ENCODE assay signal across 1 cellular context in genomic region chr6:37499433-37500293, GRCh38.
TF ChIP-seq lines count a peak whose summit lies in the region.

Gene CCDC167, minus strand, starts transcription at chr6:37499893. Its CDS starts 30 bp downstream, at chr6:37499863.

TF ChIP-seq in HepG2, 621 proteins besides CTCF, POLR2A, EP300 and RAD21 (continued from another document and continues in another):
- TF ChIP-seq USF2 (IDR thresholded peaks at IDR 0.05; ENCODE audit: low read depth, low read length) (no peak), USF2 (CRISPR knock-in tag; IDR thresholded peaks at IDR 0.05; ENCODE audit: borderline replicate concordance) (no peak; the same call in 1 of the 2 replicates), DPF2 (CRISPR knock-in tag; IDR thresholded peaks at IDR 0.05; ENCODE audit: borderline replicate concordance, low read depth) (no peak), KLF16 (CRISPR knock-in tag; IDR thresholded peaks at IDR 0.05) (peak in 1 of 2 experiments; percentile 43; a peak in 2 of 4 replicates), SRSF1 (optimal IDR thresholded peaks at IDR 0.05; ENCODE audit: low read depth, low read length) (peak; percentile 85), ZNF503 (CRISPR knock-in tag; IDR thresholded peaks at IDR 0.05) (no peak), PREB (CRISPR knock-in tag; IDR thresholded peaks at IDR 0.05) (no peak), ZNF607 (CRISPR knock-in tag; IDR thresholded peaks at IDR 0.05; ENCODE audit: borderline replicate concordance) (0 out of 2 replicates have a peak, but pooled peaks have one; percentile 36), ZNF775 (CRISPR knock-in tag; IDR thresholded peaks at IDR 0.05; ENCODE audit: borderline replicate concordance) (0 out of 2 replicates have a peak, but pooled peaks have one; percentile 73), XBP1 (CRISPR knock-in tag; IDR thresholded peaks at IDR 0.05) (no peak), NR0B2 (CRISPR knock-in tag; IDR thresholded peaks at IDR 0.05) (0 out of 2 replicates have a peak, but pooled peaks have one; percentile 24), HOXA7 (CRISPR knock-in tag; IDR thresholded peaks at IDR 0.05) (no peak), ZSCAN20 (CRISPR knock-in tag; IDR thresholded peaks at IDR 0.05; ENCODE audit: borderline replicate concordance) (no peak), ZZZ3 (CRISPR knock-in tag; IDR thresholded peaks at IDR 0.05; ENCODE audit: borderline replicate concordance) (no peak; the same call in 1 of the 2 replicates), HNF1A (IDR thresholded peaks at IDR 0.05; ENCODE audit: low read depth) (no peak), HNF1A (CRISPR knock-in tag; IDR thresholded peaks at IDR 0.05; ENCODE audit: borderline replicate concordance) (no peak), ZNF883 (CRISPR knock-in tag; IDR thresholded peaks at IDR 0.05; ENCODE audit: not compliant biosample characterization) (peak; percentile 87), RXRB (CRISPR knock-in tag; IDR thresholded peaks at IDR 0.05; ENCODE audit: borderline replicate concordance) (no peak), KDM5A (IDR thresholded peaks at IDR 0.05; ENCODE audit: borderline replicate concordance, low read length) (peak; percentile 61; the same call in 1 of the 2 replicates), ZGPAT (CRISPR knock-in tag; IDR thresholded peaks at IDR 0.05) (no peak), CREB3 (CRISPR knock-in tag; IDR thresholded peaks at IDR 0.05) (no peak), REXO4 (CRISPR knock-in tag; IDR thresholded peaks at IDR 0.05; ENCODE audit: borderline replicate concordance) (no peak), DNMT1 (CRISPR knock-in tag; IDR thresholded peaks at IDR 0.05) (no peak), FOXA3 (CRISPR knock-in tag; IDR thresholded peaks at IDR 0.05) (0 out of 2 replicates have a peak, but pooled peaks have one; percentile 25), ZNF205 (CRISPR knock-in tag; IDR thresholded peaks at IDR 0.05) (no peak), ZNF3 (CRISPR knock-in tag; IDR thresholded peaks at IDR 0.05) (no peak), FOXO1 (CRISPR knock-in tag; IDR thresholded peaks at IDR 0.05) (no peak), HMGA1 (CRISPR knock-in tag; conservative IDR thresholded peaks at IDR 0.05) (no peak), ZNF546 (CRISPR knock-in tag; conservative IDR thresholded peaks at IDR 0.05) (no peak), GABPB1 (CRISPR knock-in tag; IDR thresholded peaks at IDR 0.05) (peak; percentile 65), JARID2 (CRISPR knock-in tag; IDR thresholded peaks at IDR 0.05; ENCODE audit: insufficient replicate concordance) (no peak), NCOA1 (CRISPR knock-in tag; IDR thresholded peaks at IDR 0.05) (0 out of 2 replicates have a peak, but pooled peaks have one; percentile 46), PHF8 (CRISPR knock-in tag; IDR thresholded peaks at IDR 0.05) (peak; percentile 73), MTF2 (CRISPR knock-in tag; IDR thresholded peaks at IDR 0.05; ENCODE audit: borderline replicate concordance) (no peak), ZBTB26 (CRISPR knock-in tag; IDR thresholded peaks at IDR 0.05; ENCODE audit: borderline replicate concordance) (no peak), NFE2L2 (IDR thresholded peaks at IDR 0.05; ENCODE audit: low read length) (no peak), EED (CRISPR knock-in tag; IDR thresholded peaks at IDR 0.05) (no peak), ZFP36L1 (CRISPR knock-in tag; IDR thresholded peaks at IDR 0.05) (no peak), ZSCAN31 (CRISPR knock-in tag; IDR thresholded peaks at IDR 0.05; ENCODE audit: low read depth) (peak; percentile 90), ZHX1 (CRISPR knock-in tag; IDR thresholded peaks at IDR 0.05; ENCODE audit: low read depth) (peak; percentile 90; the same call in 1 of the 2 replicates), ZNF33A (CRISPR knock-in tag; IDR thresholded peaks at IDR 0.05; ENCODE audit: borderline replicate concordance) (no peak), ZNF580 (CRISPR knock-in tag; IDR thresholded peaks at IDR 0.05; ENCODE audit: borderline replicate concordance, low read depth) (no peak), MXD4 (CRISPR knock-in tag; IDR thresholded peaks at IDR 0.05) (no peak), MBD4 (IDR thresholded peaks at IDR 0.05; ENCODE audit: borderline replicate concordance, low read length) (no peak), NCOR1 (IDR thresholded peaks at IDR 0.05; ENCODE audit: borderline replicate concordance, low read length) (no peak), ZMYM4 (CRISPR knock-in tag; IDR thresholded peaks at IDR 0.05) (peak; percentile 84), ZNF329 (CRISPR knock-in tag; IDR thresholded peaks at IDR 0.05; ENCODE audit: low read depth) (no peak), ZNF577 (CRISPR knock-in tag; IDR thresholded peaks at IDR 0.05; ENCODE audit: borderline replicate concordance, low read depth) (no peak), PAX8 (CRISPR knock-in tag; IDR thresholded peaks at IDR 0.05; ENCODE audit: borderline replicate concordance) (no peak), ELF3 (CRISPR knock-in tag; IDR thresholded peaks at IDR 0.05) (no peak), ZNF234 (CRISPR knock-in tag; conservative IDR thresholded peaks at IDR 0.05) (no peak), TOE1 (CRISPR knock-in tag; IDR thresholded peaks at IDR 0.05) (no peak), ZNF121 (CRISPR knock-in tag; IDR thresholded peaks at IDR 0.05) (no peak), ZBTB42 (CRISPR knock-in tag; IDR thresholded peaks at IDR 0.05) (0 out of 2 replicates have a peak, but pooled peaks have one; percentile 23)
